1 cellular context compared by ENCODE assay signal in genomic region chr11:3202759-3203158, GRCh38.
TF ChIP-seq lines count a peak whose summit lies in the region.

No MANE protein-coding gene starts in this region.

TF ChIP-seq in SK-N-SH, 30 proteins besides CTCF, POLR2A, EP300 and RAD21:
- TF ChIP-seq REST (IDR thresholded peaks at IDR 0.05; ENCODE audit: low read depth, low read length) (no peak), RCOR1 (IDR thresholded peaks at IDR 0.05; ENCODE audit: low read length) (peak; percentile 21; the same call in 1 of the 2 replicates), GATA2 (CRISPR knock-in tag; IDR thresholded peaks at IDR 0.05) (0 out of 2 replicates have a peak, but pooled peaks have one; percentile 13)
TF ChIP-seq in SK-N-SH: peak in this region for 2.
